26 cellular contexts compared by ENCODE assay signal in the genomic region with DNA sequence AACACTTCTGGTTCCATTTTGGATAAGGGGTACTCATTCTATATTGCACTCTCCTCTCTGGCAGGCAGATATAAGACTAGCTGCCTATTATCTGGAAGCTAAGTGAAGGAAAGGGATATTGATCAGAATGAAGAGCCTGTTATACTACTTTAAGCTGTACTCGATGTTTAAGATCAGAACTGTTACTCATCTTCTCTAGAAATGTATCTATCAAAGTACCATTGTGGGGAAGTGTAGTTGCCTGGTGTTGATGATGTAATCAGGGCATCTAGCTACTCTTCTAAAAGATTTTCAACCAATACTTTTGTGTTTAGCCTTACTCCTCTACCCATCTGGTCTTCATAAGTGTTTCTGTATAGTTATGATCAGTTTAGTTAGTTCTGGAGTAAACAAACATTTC.
"Had no signal": no experiment of that assay in that cellular context is flagged by ENCODE, and none has a peak within 500 bp of the region (broad histone marks: within the 10 kb centered on the region; RNA-seq: fewer than 3 reads in every experiment).

No MANE protein-coding gene starts in this region.

- H3K36me3 Mint-ChIP-seq: immature natural killer cell had no signal

- H3K27ac Mint-ChIP-seq: activated B cell treated with CpG ODN at 0.5 μM for 24 hours; activated naive CD4-positive, alpha-beta T cell treated with anti-CD3 and anti-CD28 coated beads for 36 hours; dendritic cell treated with granulocyte-macrophage colony-stimulating factor and Interleukin-4, amounts not matched to agents 40 ng/mL and 50 ng/mL, for 4 days; endodermal cell; nephron; stimulated activated memory B cell treated with anti-CD40 and anti-IgM and Interleukin-4, amounts not matched to agents 10 μg/mL and 1 μg/mL and 100 μg/mL, for 72 hours; T-helper 2 cell treated with Interferon-gamma antibody and Interleukin-4, amounts not matched to agents 5 μg/mL and 100 μg/mL, for 36 hours had no signal

- H3K27me3 Mint-ChIP-seq: activated B cell treated with CpG ODN at 0.5 μM for 24 hours; central memory CD8-positive, alpha-beta T cell; dendritic cell treated with granulocyte-macrophage colony-stimulating factor and Interleukin-4, amounts not matched to agents 40 ng/mL and 50 ng/mL, for 4 days; stimulated activated memory B cell treated with anti-CD40 and anti-IgM and Interleukin-4, amounts not matched to agents 10 μg/mL and 1 μg/mL and 100 μg/mL, for 72 hours had no signal

- H3K27ac ChIP-seq: esophagus muscularis mucosa, foreskin keratinocyte, heart left ventricle, sigmoid colon, suprapubic skin, tibial artery had no signal

- H3K4me3 Mint-ChIP-seq: activated B cell treated with CpG ODN at 0.5 μM for 24 hours; activated naive CD4-positive, alpha-beta T cell treated with anti-CD3 and anti-CD28 coated beads for 36 hours; central memory CD8-positive, alpha-beta T cell; dendritic cell treated with granulocyte-macrophage colony-stimulating factor and Interleukin-4, amounts not matched to agents 40 ng/mL and 50 ng/mL, for 4 days; endodermal cell; immature natural killer cell; nephron; stimulated activated memory B cell treated with anti-CD40 and anti-IgM and Interleukin-4, amounts not matched to agents 10 μg/mL and 1 μg/mL and 100 μg/mL, for 72 hours; T-helper 2 cell treated with Interferon-gamma antibody and Interleukin-4, amounts not matched to agents 5 μg/mL and 100 μg/mL, for 36 hours had no signal

- H3K4me1 ChIP-seq: foreskin keratinocyte had no signal

- DNase-seq: activated B cell treated with CpG ODN at 0.5 μM for 24 hours; activated CD4-positive, alpha-beta T cell treated with anti-CD3 and anti-CD28 coated beads for 48 hours; activated effector memory CD4-positive, alpha-beta T cell treated with anti-CD3 and anti-CD28 coated beads, Interleukin-2, amount 50 U/mL, for 16 hours; activated naive CD4-positive, alpha-beta T cell treated with anti-CD3 and anti-CD28 coated beads for 36 hours; anterior cingulate cortex; endodermal cell; foreskin keratinocyte; heart left ventricle; hypothalamus; immature natural killer cell; kidney; left colon; mammary epithelial cell; posterior cingulate gyrus; sigmoid colon; small intestine; stimulated activated CD4-positive, alpha-beta T cell treated with anti-CD3 and anti-CD28 coated beads, Interleukin-4, amount 100 ng/mL, for 24 hours; tibial artery had no signal

- H3K36me3 ChIP-seq: esophagus muscularis mucosa, heart left ventricle, sigmoid colon, suprapubic skin, tibial artery had no signal

- FAIRE-seq: bronchial epithelial cell had no signal

- H3K9me3 ChIP-seq: esophagus muscularis mucosa, suprapubic skin, tibial artery had no signal

- H3K27me3 ChIP-seq: esophagus muscularis mucosa, foreskin keratinocyte, heart left ventricle, sigmoid colon, suprapubic skin, tibial artery had no signal

- H3K9me3 Mint-ChIP-seq: activated B cell treated with CpG ODN at 0.5 μM for 24 hours; activated naive CD4-positive, alpha-beta T cell treated with anti-CD3 and anti-CD28 coated beads for 36 hours; central memory CD8-positive, alpha-beta T cell; dendritic cell treated with granulocyte-macrophage colony-stimulating factor and Interleukin-4, amounts not matched to agents 40 ng/mL and 50 ng/mL, for 4 days; immature natural killer cell; nephron; stimulated activated memory B cell treated with anti-CD40 and anti-IgM and Interleukin-4, amounts not matched to agents 10 μg/mL and 1 μg/mL and 100 μg/mL, for 72 hours; T-helper 2 cell treated with Interferon-gamma antibody and Interleukin-4, amounts not matched to agents 5 μg/mL and 100 μg/mL, for 36 hours had no signal

- H3K4me3 ChIP-seq: esophagus muscularis mucosa, heart left ventricle, sigmoid colon, suprapubic skin, tibial artery had no signal

- ATAC-seq: foreskin keratinocyte; heart left ventricle; left colon; stimulated activated memory B cell treated with anti-CD40 and anti-IgM and Interleukin-4, amounts not matched to agents 10 μg/mL and 1 μg/mL and 100 μg/mL, for 72 hours had no signal
